Comparison of ENCODE assay signal across 25 cellular contexts in the genomic region with DNA sequence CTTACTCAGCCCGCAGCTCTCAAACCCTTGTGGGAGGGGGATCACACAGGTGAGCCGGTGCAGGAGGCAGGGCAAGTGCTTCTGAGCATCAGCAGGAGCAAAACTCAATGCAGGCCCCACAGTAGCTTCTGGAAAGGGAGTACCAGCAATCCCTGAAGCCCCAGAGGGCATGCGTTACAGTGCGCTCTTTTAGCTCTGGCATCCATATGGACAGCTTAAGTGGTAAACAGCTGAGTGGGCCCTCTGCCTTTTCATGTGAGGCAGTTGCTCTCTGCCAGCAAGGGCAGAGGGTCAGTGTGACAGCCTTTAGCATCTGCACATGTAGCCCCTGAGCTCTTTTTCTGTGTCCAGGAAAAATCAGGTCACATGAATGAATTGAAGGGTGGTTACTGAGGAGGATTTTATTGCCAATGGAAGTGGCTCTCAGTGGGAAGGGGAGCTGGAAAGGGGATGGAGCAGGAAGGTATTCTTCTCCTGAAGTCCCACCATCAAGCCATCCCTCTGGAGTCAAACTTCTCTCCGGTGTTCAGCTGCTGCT.
DNase-seq lines count a peak whose midpoint lies in the region; ATAC-seq and TF ChIP-seq lines count a peak whose summit lies in the region.
"Had no signal": no experiment of that assay in that cellular context is flagged by ENCODE, and none has a peak within 500 bp of the region (broad histone marks: within the 10 kb centered on the region; RNA-seq: fewer than 3 reads in every experiment).

No MANE protein-coding gene starts in this region.

- no peak overlapping the region for H4K91ac ChIP-seq in mesenchymal stem cell (ENCODE audit: low read length)
- peak overlapping the region; percentile 11 for H4K91ac ChIP-seq in trophoblast cell (ENCODE audit: low read depth, low read length)

- CTCF ChIA-PET in HEK293 (lab: Yijun Ruan, JAX) = no interaction called here

- WGBS in mesenchymal stem cell = 91% methylated on average over 4 of the region's 5 CpGs
- no CpG with 5 or more reads among the region's 5 CpGs for WGBS in trophoblast cell (ENCODE audit: extremely low coverage, insufficient coverage, insufficient read length)

- H2BK5ac ChIP-seq in mesenchymal stem cell (ENCODE audit: low read depth, low read length, poor library complexity, severe bottlenecking) (no peak overlapping the region), trophoblast cell (ENCODE audit: low read depth, low read length, poor library complexity) (no peak overlapping the region)

- H3K4me3 ChIP-seq in HEK293 (ENCODE audit: low read depth, low read length) = no peak overlapping the region
- H3K4me3 ChIP-seq in mesenchymal stem cell (ENCODE audit: insufficient read depth in 1 of 2, low read depth in 1 of 2, low read length in 2 of 2) = no peak overlapping the region
- no peak overlapping the region for H3K4me3 ChIP-seq in trophoblast cell (ENCODE audit: low read depth, low read length)
- H3K4me3 ChIP-seq: BLaER1, GM12878 had no signal

- DNase-seq in mesenchymal stem cell (no peak), trophoblast cell (no peak), SIG-M5 (lab: John Stamatoyannopoulos, UW) (no peak)
- no peak for DNase-seq in effector CD4-positive, alpha-beta T cell
- DNase-seq: 8988T; ACHN; BE2C; C1 segment of cervical spinal cord; CD4-positive, alpha-beta memory T cell; CD4-positive, CD25-positive, alpha-beta regulatory T cell; CD8-positive, alpha-beta memory T cell; COR-L47; DMS 273 treated with DMSO at 0.1 percent for 48 hours; DMS153; DMS53; DMS79; DND-41; EL; GDM1 had no signal

- ATAC-seq in SK-N-SH treated with all-trans-retinoic acid at 6 μM for 48 hours (no peak; the same call in 2 of the 3 replicates), HG03196 (IDR thresholded peaks at IDR 0.05; ENCODE audit: unreplicated experiment) (no peak), HG03439 (IDR thresholded peaks at IDR 0.05; ENCODE audit: unreplicated experiment) (no peak)
- ATAC-seq: GM12878 had no signal

- H3K79me2 ChIP-seq in trophoblast cell (ENCODE audit: control insufficient read depth, insufficient read depth, low read length, poor library complexity) = no peaks in the 10 kb centered on the region

- H3K79me1 ChIP-seq in mesenchymal stem cell (replicated peaks; ENCODE audit: low read length, poor library complexity, severe bottlenecking) (no peaks in the 10 kb centered on the region), trophoblast cell (ENCODE audit: low read length) (no peaks in the 10 kb centered on the region)

- H4K12ac ChIP-seq in trophoblast cell (ENCODE audit: low read depth, low read length) = no peak overlapping the region

- no peak overlapping the region for H4K8ac ChIP-seq in mesenchymal stem cell (ENCODE audit: low read length)
- no peak overlapping the region for H4K8ac ChIP-seq in trophoblast cell (ENCODE audit: low read depth, low read length)

- H2AFZ ChIP-seq in mesenchymal stem cell (ENCODE audit: low read depth, low read length) = no peak overlapping the region
- no peak overlapping the region for H2AFZ ChIP-seq in trophoblast cell (ENCODE audit: insufficient read depth, low read length, poor library complexity)

- H3K4me1 ChIP-seq in HEK293 (ENCODE audit: control insufficient read depth, insufficient read depth, low read length) (no peaks in the 10 kb centered on the region), mesenchymal stem cell (ENCODE audit: control insufficient read depth, insufficient read depth, low read depth, low read length) (no peaks in the 10 kb centered on the region), trophoblast cell (ENCODE audit: control insufficient read depth in 1 of 2, insufficient read depth in 2 of 2, low read length in 2 of 2) (no peaks in the 10 kb centered on the region)
- H3K4me1 ChIP-seq: BE2C, BLaER1 had no signal

- peak overlapping the region in 1 of 2 experiments; percentile 18 for H3K14ac ChIP-seq in mesenchymal stem cell (ENCODE audit: low read length in 2 of 2)
- no peak overlapping the region for H3K14ac ChIP-seq in trophoblast cell (ENCODE audit: low read length)

- H3K4me2 ChIP-seq in mesenchymal stem cell (ENCODE audit: low read length, poor library complexity, severe bottlenecking) (no peak overlapping the region), trophoblast cell (ENCODE audit: low read length) (no peak overlapping the region)
- H3K4me2 ChIP-seq: BLaER1 had no signal

- H3K9ac ChIP-seq in mesenchymal stem cell (ENCODE audit: low read length) (no peak overlapping the region), trophoblast cell (ENCODE audit: low read length) (no peak overlapping the region)
- H3K9ac ChIP-seq: BLaER1 had no signal

- H3K27me3 ChIP-seq in mesenchymal stem cell (ENCODE audit: control insufficient read depth in 1 of 2, insufficient read depth in 1 of 2, low read length in 2 of 2) (no peaks in the 10 kb centered on the region), trophoblast cell (ENCODE audit: insufficient read depth, low read length) (no peaks in the 10 kb centered on the region)
- H3K27me3 ChIP-seq: BE2C, BLaER1 had no signal

- H2BK12ac ChIP-seq in mesenchymal stem cell (ENCODE audit: low read length in 2 of 2) (no peak overlapping the region), trophoblast cell (ENCODE audit: low read length) (no peak overlapping the region)

- H3K4ac ChIP-seq in mesenchymal stem cell (ENCODE audit: low read depth in 1 of 2, low read length in 2 of 2) (no peak overlapping the region), trophoblast cell (ENCODE audit: low read depth, low read length) (no peak overlapping the region)

- H3K23ac ChIP-seq in mesenchymal stem cell (ENCODE audit: low read length in 2 of 2) (no peak overlapping the region), trophoblast cell (ENCODE audit: low read length) (no peak overlapping the region)

- no peak for TF ChIP-seq CTCF in HEK293 (tag by site-specific recombination; IDR thresholded peaks at IDR 0.05)

- H3K18ac ChIP-seq in mesenchymal stem cell (ENCODE audit: low read depth in 1 of 2, low read length in 2 of 2) = no peak overlapping the region
- H3K18ac ChIP-seq in trophoblast cell (ENCODE audit: low read length) = no peak overlapping the region

- H3K27ac ChIP-seq in HEK293 (ENCODE audit: extremely low read depth, low read depth, low read length) = no peak overlapping the region
- H3K27ac ChIP-seq in mesenchymal stem cell (ENCODE audit: low read length, poor library complexity, severe bottlenecking) = no peak overlapping the region
- H3K27ac ChIP-seq in trophoblast cell (ENCODE audit: low read depth, low read length) = no peak overlapping the region
- H3K27ac ChIP-seq: BLaER1 had no signal

- H2AK5ac ChIP-seq in mesenchymal stem cell (ENCODE audit: low read length, severe bottlenecking) (no peak overlapping the region), trophoblast cell (ENCODE audit: low read length) (no peak overlapping the region)

- H3K9me3 ChIP-seq in HEK293 (ENCODE audit: control insufficient read depth, insufficient read depth, low read depth, low read length) (no peaks in the 10 kb centered on the region), mesenchymal stem cell (ENCODE audit: control insufficient read depth, low read length) (no peaks in the 10 kb centered on the region), trophoblast cell (ENCODE audit: insufficient read depth, low read depth, low read length) (no peaks in the 10 kb centered on the region)
- H3K9me3 ChIP-seq: BE2C, BLaER1 had no signal

- H2BK15ac ChIP-seq in mesenchymal stem cell (ENCODE audit: low read depth, poor library complexity, severe bottlenecking) = peak overlapping the region; percentile 63

- POLR2A ChIA-PET in HEK293 (lab: Yijun Ruan, JAX) = no interaction called here

- H3K36me3 ChIP-seq in HEK293 (ENCODE audit: control insufficient read depth in 2 of 2, insufficient read depth in 1 of 2, low read length in 2 of 2) (no peaks in the 10 kb centered on the region), mesenchymal stem cell (ENCODE audit: control insufficient read depth in 1 of 2, insufficient read depth in 2 of 2, low read depth in 1 of 2, low read length in 2 of 2) (no peaks in the 10 kb centered on the region), trophoblast cell (ENCODE audit: control insufficient read depth in 1 of 2, insufficient read depth in 2 of 2, low read length in 2 of 2) (no peaks in the 10 kb centered on the region)
- H3K36me3 ChIP-seq: BE2C, BLaER1 had no signal

- H2BK120ac ChIP-seq in mesenchymal stem cell (ENCODE audit: low read depth, low read length) = no peak overlapping the region
- no peak overlapping the region for H2BK120ac ChIP-seq in trophoblast cell (ENCODE audit: insufficient read depth, low read length, poor library complexity)

TF ChIP-seq in HEK293, 187 proteins besides CTCF, POLR2A, EP300 and RAD21:
- no peak for TF ChIP-seq ZNF830 (tag by site-specific recombination; IDR thresholded peaks at IDR 0.05; ENCODE audit: low read depth)
- TF ChIP-seq ZNF146 (tag by site-specific recombination; IDR thresholded peaks at IDR 0.05) = no peak
- TF ChIP-seq FEZF1 (tag by site-specific recombination; IDR thresholded peaks at IDR 0.05) = peak; percentile 87
- TF ChIP-seq ZNF335 (tag by site-specific recombination; conservative IDR thresholded peaks at IDR 0.05) = peak; percentile 41
- no peak for TF ChIP-seq ZNF76 (tag by site-specific recombination; IDR thresholded peaks at IDR 0.05; ENCODE audit: borderline replicate concordance, low read depth)

TF ChIP-seq in SK-N-SH treated with all-trans-retinoic acid at 6 μM for 48 hours, 23 proteins besides CTCF, POLR2A, EP300 and RAD21:
- TF ChIP-seq OSR1 (CRISPR knock-in tag; IDR thresholded peaks at IDR 0.05) (no peak), ESRRG (CRISPR knock-in tag; IDR thresholded peaks at IDR 0.05) (no peak), TCF4 (CRISPR knock-in tag; IDR thresholded peaks at IDR 0.05; ENCODE audit: borderline replicate concordance) (peak; percentile 26; the same call in 1 of the 2 replicates), ZNF8 (CRISPR knock-in tag; IDR thresholded peaks at IDR 0.05) (no peak), ZNF70 (CRISPR knock-in tag; IDR thresholded peaks at IDR 0.05) (peak; percentile 94)
